In genomic region chr19:18588611-18589379, GRCh38 we compare ENCODE assay signal across 1 cellular context.
TF ChIP-seq lines count a peak whose summit lies in the region.

Gene REX1BD, plus strand, starts transcription at chr19:18588798. Its CDS starts 4 bp downstream, at chr19:18588802.

TF ChIP-seq in HEK293, 187 proteins besides CTCF, POLR2A, EP300 and RAD21 (continued from another document and continues in another):
- TF ChIP-seq ZNF513 (tag by site-specific recombination; IDR thresholded peaks at IDR 0.05), result no peak
- TF ChIP-seq ZNF792 (tag by site-specific recombination; IDR thresholded peaks at IDR 0.05), result no peak; the same call in 1 of the 2 replicates
- TF ChIP-seq ZNF37A (tag by site-specific recombination; IDR thresholded peaks at IDR 0.05), result no peak
- no peak for TF ChIP-seq ZNF416 (tag by site-specific recombination; IDR thresholded peaks at IDR 0.05)
- no peak for TF ChIP-seq ZNF157 (tag by site-specific recombination; IDR thresholded peaks at IDR 0.05)
- peak; percentile 98 for TF ChIP-seq ZFHX2 (tag by site-specific recombination; conservative IDR thresholded peaks at IDR 0.05)
- TF ChIP-seq ZNF580 (tag by site-specific recombination; IDR thresholded peaks at IDR 0.05), result peak; percentile 64; the same call in 1 of the 2 replicates
- TF ChIP-seq HOXA7 (CRISPR knock-in tag; IDR thresholded peaks at IDR 0.05; ENCODE audit: borderline replicate concordance), result no peak
- peak; percentile 99; the same call in 1 of the 2 replicates for TF ChIP-seq ZNF561 (tag by site-specific recombination; IDR thresholded peaks at IDR 0.05; ENCODE audit: borderline replicate concordance)
- no peak for TF ChIP-seq SCRT1 (tag by site-specific recombination; IDR thresholded peaks at IDR 0.05; ENCODE audit: borderline replicate concordance)
- TF ChIP-seq ZNF530 (tag by site-specific recombination; IDR thresholded peaks at IDR 0.05; ENCODE audit: low read depth), result no peak
- 0 out of 2 replicates have a peak, but pooled peaks have one; percentile 17 for TF ChIP-seq ZNF777 (tag by site-specific recombination; IDR thresholded peaks at IDR 0.05; ENCODE audit: borderline replicate concordance)
- no peak for TF ChIP-seq MYNN (tag by site-specific recombination; IDR thresholded peaks at IDR 0.05; ENCODE audit: borderline replicate concordance)
- no peak for TF ChIP-seq ZNF621 (tag by site-specific recombination; IDR thresholded peaks at IDR 0.05)
- peak; percentile 55 for TF ChIP-seq ZBTB44 (tag by site-specific recombination; IDR thresholded peaks at IDR 0.05)
- peak; percentile 79 for TF ChIP-seq ZBTB6 (tag by site-specific recombination; IDR thresholded peaks at IDR 0.05)
- no peak for TF ChIP-seq ZNF16 (tag by site-specific recombination; IDR thresholded peaks at IDR 0.05; ENCODE audit: low read depth)
- TF ChIP-seq MEIS1 (CRISPR knock-in tag; IDR thresholded peaks at IDR 0.05; ENCODE audit: borderline replicate concordance), result no peak
- peak; percentile 97; the same call in 1 of the 2 replicates for TF ChIP-seq ZNF335 (tag by site-specific recombination; conservative IDR thresholded peaks at IDR 0.05)
- peak; percentile 30 for TF ChIP-seq ZSCAN4 (tag by site-specific recombination; IDR thresholded peaks at IDR 0.05)
- peak; percentile 67; the same call in 1 of the 2 replicates for TF ChIP-seq ZFP69B (tag by site-specific recombination; IDR thresholded peaks at IDR 0.05)
- TF ChIP-seq ZNF214 (tag by site-specific recombination; IDR thresholded peaks at IDR 0.05; ENCODE audit: borderline replicate concordance), result no peak
- no peak for TF ChIP-seq ZNF548 (tag by site-specific recombination; IDR thresholded peaks at IDR 0.05)
- TF ChIP-seq ZNF184 (tag by site-specific recombination; IDR thresholded peaks at IDR 0.05), result peak; percentile 75; the same call in 1 of the 2 replicates
- TF ChIP-seq ZNF211 (tag by site-specific recombination; IDR thresholded peaks at IDR 0.05; ENCODE audit: low read depth), result no peak
- TF ChIP-seq ZNF629 (tag by site-specific recombination; IDR thresholded peaks at IDR 0.05), result peak; percentile 71
- TF ChIP-seq ZNF664 (tag by site-specific recombination; IDR thresholded peaks at IDR 0.05), result no peak
- TF ChIP-seq ZSCAN5A (tag by site-specific recombination; IDR thresholded peaks at IDR 0.05), result peak; percentile 98
- TF ChIP-seq ZSCAN18 (tag by site-specific recombination; IDR thresholded peaks at IDR 0.05), result 0 out of 2 replicates have a peak, but pooled peaks have one; percentile 63
- TF ChIP-seq ZNF76 (tag by site-specific recombination; IDR thresholded peaks at IDR 0.05; ENCODE audit: borderline replicate concordance, low read depth), result peak; percentile 66; the same call in 1 of the 2 replicates
- no peak for TF ChIP-seq ZNF292 (tag by site-specific recombination; IDR thresholded peaks at IDR 0.05; ENCODE audit: borderline replicate concordance, low read depth)
- TF ChIP-seq ZNF747 (tag by site-specific recombination; IDR thresholded peaks at IDR 0.05), result no peak
- peak; percentile 79 for TF ChIP-seq ZXDB (tag by site-specific recombination; IDR thresholded peaks at IDR 0.05)
- no peak for TF ChIP-seq SETDB1 (IDR thresholded peaks at IDR 0.05; ENCODE audit: insufficient read length, low read length)
- TF ChIP-seq MZF1 (tag by site-specific recombination; IDR thresholded peaks at IDR 0.05; ENCODE audit: borderline replicate concordance), result no peak
- TF ChIP-seq ZNF596 (tag by site-specific recombination; IDR thresholded peaks at IDR 0.05), result 0 out of 2 replicates have a peak, but pooled peaks have one; percentile 5
- TF ChIP-seq KLF10 (tag by site-specific recombination; IDR thresholded peaks at IDR 0.05), result peak; percentile 83
- peak; percentile 33; the same call in 1 of the 2 replicates for TF ChIP-seq ZSCAN16 (tag by site-specific recombination; IDR thresholded peaks at IDR 0.05)
- TF ChIP-seq ZNF473 (tag by site-specific recombination; IDR thresholded peaks at IDR 0.05), result no peak
- TF ChIP-seq ZNF658 (tag by site-specific recombination; IDR thresholded peaks at IDR 0.05), result no peak
- TF ChIP-seq ZBTB17 (tag by site-specific recombination; IDR thresholded peaks at IDR 0.05), result peak; percentile 99
- no peak for TF ChIP-seq ZBTB7A (tag by site-specific recombination; IDR thresholded peaks at IDR 0.05; ENCODE audit: low read depth)
- peak; percentile 61; the same call in 1 of the 2 replicates for TF ChIP-seq GLI4 (tag by site-specific recombination; IDR thresholded peaks at IDR 0.05)
- no peak for TF ChIP-seq ZNF830 (tag by site-specific recombination; IDR thresholded peaks at IDR 0.05; ENCODE audit: low read depth)
- no peak for TF ChIP-seq ZNF354C (tag by site-specific recombination; IDR thresholded peaks at IDR 0.05; ENCODE audit: borderline replicate concordance, low read depth)
- TF ChIP-seq ZNF311 (tag by site-specific recombination; IDR thresholded peaks at IDR 0.05; ENCODE audit: borderline replicate concordance), result no peak
- peak; percentile 77; the same call in 1 of the 2 replicates for TF ChIP-seq ZNF169 (tag by site-specific recombination; IDR thresholded peaks at IDR 0.05)
- TF ChIP-seq ELK4 (IDR thresholded peaks at IDR 0.05; ENCODE audit: borderline replicate concordance, low read depth, low read length), result no peak
- peak; percentile 70 for TF ChIP-seq KLF16 (tag by site-specific recombination; IDR thresholded peaks at IDR 0.05)
- no peak for TF ChIP-seq BCL6B (tag by site-specific recombination; IDR thresholded peaks at IDR 0.05)
- 0 out of 2 replicates have a peak, but pooled peaks have one; percentile 39 for TF ChIP-seq ZNF518A (tag by site-specific recombination; conservative IDR thresholded peaks at IDR 0.05; ENCODE audit: low read depth)
